ENCODE assay signal across 1 cellular context in the genomic region with DNA sequence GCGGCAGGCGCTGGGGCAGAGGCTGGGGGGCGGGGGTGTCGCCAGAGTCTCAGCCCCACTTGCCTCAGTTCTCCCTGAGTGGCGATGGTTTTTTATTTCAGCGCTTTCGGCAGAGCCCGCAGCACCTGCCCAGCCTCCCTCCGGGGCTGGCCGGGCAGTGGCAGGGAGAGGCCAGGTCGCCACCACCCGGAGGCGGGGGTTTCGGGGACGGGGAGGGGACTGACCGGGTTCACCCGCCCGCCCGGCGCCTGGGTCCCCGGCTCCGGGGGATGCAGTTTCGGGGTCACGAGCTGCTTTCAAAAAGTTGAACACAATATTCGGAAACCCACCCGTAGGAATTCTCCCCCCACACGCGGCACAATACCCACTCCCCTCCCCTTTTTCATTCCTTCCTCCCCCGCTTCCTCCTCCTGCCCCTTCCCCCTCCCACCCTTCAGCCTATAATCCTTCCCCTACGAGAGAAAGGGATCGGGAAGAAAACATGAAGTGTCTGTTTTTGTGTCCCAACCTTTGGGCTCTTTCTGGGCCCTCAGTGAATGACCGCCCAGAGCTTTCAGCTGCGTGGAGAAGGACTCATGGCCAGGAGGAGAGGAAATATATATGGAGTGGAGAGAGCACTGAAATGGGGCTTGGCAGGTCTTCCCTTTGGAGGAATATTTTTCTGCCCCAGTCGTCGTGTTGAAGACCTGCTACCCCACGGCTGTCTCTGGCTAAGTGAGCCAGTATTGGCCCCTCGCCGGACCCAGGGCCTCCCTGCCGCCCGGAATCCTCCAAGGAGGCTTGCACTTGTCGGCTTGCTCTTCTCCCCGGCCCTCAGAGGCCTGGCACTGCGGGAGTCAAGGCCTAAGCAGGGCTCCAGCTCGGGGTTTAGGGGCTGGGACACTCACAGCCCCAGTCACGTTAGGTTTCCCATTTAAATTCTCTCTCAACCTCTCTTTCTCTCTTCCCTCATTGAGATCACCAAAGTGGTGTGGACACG.
TF ChIP-seq lines count a peak whose summit lies in the region.

No MANE protein-coding gene starts in this region.

TF ChIP-seq in HepG2, 621 proteins besides CTCF, POLR2A, EP300 and RAD21 (continued from another document):
- TF ChIP-seq, protein P1, sequence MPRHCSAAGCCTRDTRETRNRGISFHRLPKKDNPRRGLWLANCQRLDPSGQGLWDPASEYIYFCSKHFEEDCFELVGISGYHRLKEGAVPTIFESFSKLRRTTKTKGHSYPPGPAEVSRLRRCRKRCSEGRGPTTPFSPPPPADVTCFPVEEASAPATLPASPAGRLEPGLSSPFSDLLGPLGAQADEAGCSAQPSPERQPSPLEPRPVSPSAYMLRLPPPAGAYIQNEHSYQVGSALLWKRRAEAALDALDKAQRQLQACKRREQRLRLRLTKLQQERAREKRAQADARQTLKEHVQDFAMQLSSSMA (CRISPR knock-in tag; IDR thresholded peaks at IDR 0.05) = 0 out of 2 replicates have a peak, but pooled peaks have one; percentile 27
- TF ChIP-seq RAD51 (IDR thresholded peaks at IDR 0.05; ENCODE audit: borderline replicate concordance) (no peak), PATZ1 (CRISPR knock-in tag; IDR thresholded peaks at IDR 0.05) (0 out of 2 replicates have a peak, but pooled peaks have one; percentile 16), TAF1 (CRISPR knock-in tag; IDR thresholded peaks at IDR 0.05) (no peak), ZNF790 (CRISPR knock-in tag; IDR thresholded peaks at IDR 0.05; ENCODE audit: borderline replicate concordance) (0 out of 2 replicates have a peak, but pooled peaks have one; percentile 16), PHF21A (CRISPR knock-in tag; IDR thresholded peaks at IDR 0.05) (no peak), FOXA1 (IDR thresholded peaks at IDR 0.05) (no peak), FOXA1 (CRISPR knock-in tag; IDR thresholded peaks at IDR 0.05) (no peak), YEATS4 (CRISPR knock-in tag; IDR thresholded peaks at IDR 0.05; ENCODE audit: borderline replicate concordance) (0 out of 2 replicates have a peak, but pooled peaks have one; percentile 40), GLMP (CRISPR knock-in tag; IDR thresholded peaks at IDR 0.05; ENCODE audit: borderline replicate concordance) (no peak), ZBTB1 (CRISPR knock-in tag; IDR thresholded peaks at IDR 0.05; ENCODE audit: borderline replicate concordance) (no peak), POLR2G (IDR thresholded peaks at IDR 0.05; ENCODE audit: low read depth, low read length) (no peak), ZBTB42 (CRISPR knock-in tag; IDR thresholded peaks at IDR 0.05) (0 out of 2 replicates have a peak, but pooled peaks have one; percentile 17)
- TF ChIP-seq, protein P2, sequence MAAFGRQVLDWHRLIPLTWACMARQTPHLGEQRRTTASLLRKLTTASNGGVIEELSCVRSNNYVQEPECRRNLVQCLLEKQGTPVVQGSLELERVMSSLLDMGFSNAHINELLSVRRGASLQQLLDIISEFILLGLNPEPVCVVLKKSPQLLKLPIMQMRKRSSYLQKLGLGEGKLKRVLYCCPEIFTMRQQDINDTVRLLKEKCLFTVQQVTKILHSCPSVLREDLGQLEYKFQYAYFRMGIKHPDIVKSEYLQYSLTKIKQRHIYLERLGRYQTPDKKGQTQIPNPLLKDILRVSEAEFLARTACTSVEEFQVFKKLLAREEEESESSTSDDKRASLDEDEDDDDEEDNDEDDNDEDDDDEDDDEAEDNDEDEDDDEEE (CRISPR knock-in tag; IDR thresholded peaks at IDR 0.05) = 0 out of 2 replicates have a peak, but pooled peaks have one; percentile 11
